In the genomic region with DNA sequence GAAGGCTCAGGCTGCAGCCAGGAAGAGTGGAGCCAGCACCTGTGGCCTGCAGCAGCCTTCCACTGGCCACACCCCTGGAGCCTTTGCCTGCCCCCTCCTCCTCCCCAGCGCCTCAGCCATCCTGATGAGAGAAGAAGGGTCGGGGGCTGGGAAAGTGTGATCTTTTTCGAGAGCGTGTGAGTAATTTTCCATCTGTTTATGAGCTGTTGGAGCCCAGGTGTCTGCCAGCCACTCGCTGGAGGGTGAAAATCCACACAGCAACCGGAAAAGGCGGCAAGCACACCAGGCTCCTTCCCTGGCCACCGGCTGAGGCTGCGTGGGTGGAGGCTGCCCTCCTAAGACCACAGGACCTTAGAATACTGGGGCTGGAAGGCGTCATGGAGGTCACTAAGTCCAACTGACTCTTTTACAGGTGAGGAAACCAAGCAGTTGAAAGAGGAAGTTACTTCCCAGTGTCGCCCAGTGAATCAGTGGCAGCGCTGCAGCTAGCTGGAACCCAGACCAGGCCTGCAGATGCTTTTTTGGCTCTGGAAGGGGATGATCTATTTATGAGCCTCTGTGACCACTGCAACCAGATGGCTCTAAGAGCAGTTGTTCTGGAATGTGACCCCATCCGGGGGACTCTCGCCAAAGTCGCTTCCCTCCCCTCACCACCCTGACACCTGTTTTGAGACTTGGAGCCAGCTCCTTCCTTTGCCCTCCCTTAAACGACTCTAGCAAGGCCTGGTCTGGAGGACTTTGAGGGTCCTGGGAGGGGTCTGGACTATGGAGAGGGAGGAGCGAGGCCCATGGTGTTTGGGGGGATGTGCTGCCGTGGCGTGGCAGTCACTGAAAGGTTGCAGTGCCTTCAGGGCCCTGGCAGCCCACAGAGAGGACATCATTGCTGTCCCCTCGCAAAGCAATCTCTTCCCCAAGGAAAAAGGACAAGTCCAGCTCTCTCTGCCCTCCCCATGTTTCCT, we compare ENCODE assay signal across 14 cellular contexts. TPM values are rescaled to one million over a fixed set of nuclear protein-coding genes. Genes with fewer than 3 reads are reported as not detected.
DNase-seq lines count a peak whose midpoint lies in the region; ATAC-seq, FAIRE-seq and TF ChIP-seq lines count a peak whose summit lies in the region.
"Had no signal": no experiment of that assay in that cellular context is flagged by ENCODE, and none has a peak within 500 bp of the region (broad histone marks: within the 10 kb centered on the region; RNA-seq: fewer than 3 reads in every experiment).

No MANE protein-coding gene starts in this region.

- H2BK12ac ChIP-seq in H9 (ENCODE audit: insufficient read length, low read depth, low read length): no peak overlapping the region

- ATAC-seq in HG03135 (IDR thresholded peaks at IDR 0.05; ENCODE audit: unreplicated experiment) (no peak), HG02571 (IDR thresholded peaks at IDR 0.05; ENCODE audit: unreplicated experiment) (no peak)
- ATAC-seq: activated CD8-positive, alpha-beta T cell treated with anti-CD3 and anti-CD28 coated beads for 36 hours had no signal

- no peaks in the 10 kb centered on the region for H3K27me3 ChIP-seq in BLaER1 treated with 17β-estradiol and CSF1 and Interleukin-3, amounts not matched to agents 10 nM and 100 nM
- H3K27me3 ChIP-seq in H9 (ENCODE audit: insufficient read depth, low read length): no peaks in the 10 kb centered on the region; the same call in 1 of the 2 replicates

- no peak overlapping the region for H3K23ac ChIP-seq in H9 (ENCODE audit: insufficient read length, low read depth, low read length)

- H3K79me1 ChIP-seq in H9 (ENCODE audit: insufficient read depth, low read depth, low read length, poor library complexity, severe bottlenecking): no peaks in the 10 kb centered on the region

- H3T11ph ChIP-seq in H9 (ENCODE audit: low read length): no peak overlapping the region

- H3K36me3 Mint-ChIP-seq in H9 (ENCODE audit: insufficient read depth in 1 of 3, low read depth in 3 of 3) (no peaks in the 10 kb centered on the region), type B pancreatic cell (no peaks in the 10 kb centered on the region)

- no peak overlapping the region for H3K18ac ChIP-seq in H9 (ENCODE audit: insufficient read length, low read depth, low read length)

- no peaks in the 10 kb centered on the region for H3K23me2 ChIP-seq in H9 (ENCODE audit: insufficient read length, low read depth, low read length, poor library complexity, severe bottlenecking)

- H2BK20ac ChIP-seq in H9 (ENCODE audit: low read depth, low read length, poor library complexity, severe bottlenecking): no peak overlapping the region

- H3K4me3 ChIP-seq in BLaER1 treated with 17β-estradiol and CSF1 and Interleukin-3, amounts not matched to agents 10 nM and 100 nM: peak overlapping the region in 8 of 10 experiments; percentile 37 to 57 (median 44); a peak in 15 of 20 replicates
- H3K4me3 ChIP-seq in OCI-LY7 (ENCODE audit: low read depth, low read length, poor library complexity, severe bottlenecking) (no peak overlapping the region), kidney (ENCODE audit: low read length in 2 of 2) (no peak overlapping the region)
- H3K4me3 ChIP-seq: GM23248, SK-N-MC, stomach had no signal

- H3K56ac ChIP-seq in H9 (ENCODE audit: insufficient read length, low read depth, low read length): no peak overlapping the region

- no CpG with 5 or more reads among the region's 20 CpGs for WGBS in H9 (ENCODE audit: extremely low coverage, insufficient read length, low lambda C conversion rate)

- TF ChIP-seq CTCF in H9 (conservative IDR thresholded peaks at IDR 0.05) (no peak), OCI-LY7 (conservative IDR thresholded peaks at IDR 0.05; ENCODE audit: low read length) (no peak), kidney (IDR thresholded peaks at IDR 0.05; ENCODE audit: borderline replicate concordance, extremely low read depth, insufficient read depth) (no peak), type B pancreatic cell (conservative IDR thresholded peaks at IDR 0.05) (no peak)

- H3K9me3 Mint-ChIP-seq in H9 (no peaks in the 10 kb centered on the region), type B pancreatic cell (no peaks in the 10 kb centered on the region)
- H3K9me3 Mint-ChIP-seq: activated CD8-positive, alpha-beta T cell treated with anti-CD3 and anti-CD28 coated beads for 36 hours had no signal

- no peak overlapping the region for H4K91ac ChIP-seq in H9 (ENCODE audit: insufficient read length, low read depth, low read length)

- H2BK15ac ChIP-seq in H9 (ENCODE audit: low read depth, low read length): no peak overlapping the region

- no TSS peak for BruUV-seq in OCI-LY7 (replicated peaks; lab: Mats Ljungman, UMichigan)

- H3K4me1 ChIP-seq in BLaER1 treated with 17β-estradiol and CSF1 and Interleukin-3, amounts not matched to agents 10 nM and 100 nM: peaks cover 61 to 96% (median 95%) of the 10 kb centered on the region in 10 experiments
- H3K4me1 ChIP-seq in H9 (ENCODE audit: insufficient read depth, low read length): no peaks in the 10 kb centered on the region
- peaks cover 9% of the 10 kb centered on the region for H3K4me1 ChIP-seq in OCI-LY7 (ENCODE audit: insufficient read depth, low read length, poor library complexity, severe bottlenecking)
- H3K4me1 ChIP-seq in kidney (ENCODE audit: control insufficient read depth in 1 of 2, insufficient read depth in 1 of 2, low read depth in 1 of 2, low read length in 2 of 2): no peaks in the 10 kb centered on the region
- H3K4me1 ChIP-seq: stomach had no signal

- no peak overlapping the region for H2AK5ac ChIP-seq in H9 (ENCODE audit: insufficient read length, low read length)

- H3K79me2 ChIP-seq in H9 (ENCODE audit: insufficient read depth, low read length) (no peaks in the 10 kb centered on the region), OCI-LY7 (ENCODE audit: insufficient read depth, low read depth, low read length) (no peaks in the 10 kb centered on the region)

- FAIRE-seq in kidney (lab: Jason Lieb, UNC): no peak

- H3K27me3 Mint-ChIP-seq in H9 (ENCODE audit: low read depth) (peaks cover 10% of the 10 kb centered on the region), type B pancreatic cell (peaks cover 49% of the 10 kb centered on the region)

- peak overlapping the region; percentile 79 to 100 (median 96) for H3K4me2 ChIP-seq in BLaER1 treated with 17β-estradiol and CSF1 and Interleukin-3, amounts not matched to agents 10 nM and 100 nM
- H3K4me2 ChIP-seq in H9 (ENCODE audit: insufficient read depth, insufficient read length, low read length) (no peak overlapping the region), OCI-LY7 (ENCODE audit: low read length) (peak overlapping the region; percentile 15; the same call in 1 of the 2 replicates)

- no peaks in the 10 kb centered on the region for H3K9me3 ChIP-seq in BLaER1 treated with 17β-estradiol and CSF1 and Interleukin-3, amounts not matched to agents 10 nM and 100 nM (replicated peaks in 1 of 11)
- no peaks in the 10 kb centered on the region for H3K9me3 ChIP-seq in H9 (ENCODE audit: control insufficient read depth, low read depth, low read length)
- no peaks in the 10 kb centered on the region for H3K9me3 ChIP-seq in OCI-LY7 (ENCODE audit: low read length)
- no peaks in the 10 kb centered on the region for H3K9me3 ChIP-seq in kidney (ENCODE audit: control insufficient read depth in 1 of 2, low read length in 2 of 2)
- H3K9me3 ChIP-seq: stomach had no signal

- H4K20me1 ChIP-seq in BLaER1 treated with 17β-estradiol and CSF1 and Interleukin-3, amounts not matched to agents 10 nM and 100 nM: no peaks in the 10 kb centered on the region
- H4K20me1 ChIP-seq in H9 (ENCODE audit: control insufficient read depth, insufficient read depth, insufficient read length) (no peaks in the 10 kb centered on the region), OCI-LY7 (ENCODE audit: insufficient read depth, low read length) (no peaks in the 10 kb centered on the region)

- H2BK120ac ChIP-seq in H9 (ENCODE audit: low read depth, low read length, poor library complexity, severe bottlenecking): no peak overlapping the region

- peak overlapping the region; percentile 5; the same call in 1 of the 2 replicates for H3K14ac ChIP-seq in H9 (ENCODE audit: insufficient read depth, low read length)

- no peaks in the 10 kb centered on the region for H3K9me2 ChIP-seq in OCI-LY7 (ENCODE audit: insufficient read depth, low read length)

- peak overlapping the region in 1 of 3 experiments; percentile 10; a peak in 1 of 7 replicates for H3K27ac Mint-ChIP-seq in H9
- H3K27ac Mint-ChIP-seq in type B pancreatic cell: no peak overlapping the region
- H3K27ac Mint-ChIP-seq: activated CD8-positive, alpha-beta T cell treated with anti-CD3 and anti-CD28 coated beads for 36 hours had no signal

- H3K27ac ChIP-seq in BLaER1 treated with 17β-estradiol and CSF1 and Interleukin-3, amounts not matched to agents 10 nM and 100 nM: peak overlapping the region in 10 of 11 experiments; percentile 2 to 92 (median 78); a peak in 19 of 22 replicates
- H3K27ac ChIP-seq in H9 (ENCODE audit: insufficient read length, low read depth, low read length) (no peak overlapping the region), OCI-LY7 (ENCODE audit: low read depth, low read length, poor library complexity, severe bottlenecking) (no peak overlapping the region), kidney (ENCODE audit: low read depth in 2 of 2, low read length in 2 of 2) (no peak overlapping the region)
- H3K27ac ChIP-seq: epithelial cell of prostate, GM23248, SK-N-MC, stomach had no signal

- no peak overlapping the region for H4K5ac ChIP-seq in H9 (ENCODE audit: insufficient read length, low read depth, low read length)

- H2BK5ac ChIP-seq in H9 (ENCODE audit: insufficient read length, low read length): no peak overlapping the region

- no peak overlapping the region for H4K8ac ChIP-seq in H9 (replicated peaks; ENCODE audit: insufficient read length, low read depth, low read length)

- no peaks in the 10 kb centered on the region for H3K36me3 ChIP-seq in BLaER1 treated with 17β-estradiol and CSF1 and Interleukin-3, amounts not matched to agents 10 nM and 100 nM
- no peaks in the 10 kb centered on the region for H3K36me3 ChIP-seq in OCI-LY7 (ENCODE audit: insufficient read depth, low read length)
- no peaks in the 10 kb centered on the region for H3K36me3 ChIP-seq in kidney (ENCODE audit: control insufficient read depth in 1 of 2, insufficient read depth in 2 of 2, low read length in 2 of 2)
- H3K36me3 ChIP-seq: stomach had no signal

- CTCF ChIA-PET in OCI-LY7 (lab: Charles Lee; ENCODE audit: unreplicated experiment): interaction anchor here (0.5 to 0.7 kb wide), 4 partner anchors 55 to 837 kb away, joined by 3 to 8 read pairs (median 5); a partner anchor contains a TSS

- no peak overlapping the region for H2AFZ ChIP-seq in H9 (ENCODE audit: low read length)
- H2AFZ ChIP-seq in OCI-LY7 (ENCODE audit: low read length): no peak overlapping the region
- H2AFZ ChIP-seq: GM23248 had no signal

- DNase-seq in H9: peak; percentile 52
- peak; percentile 20 for DNase-seq in OCI-LY7 (ENCODE audit: low spot score)
- peak; percentile 29 for DNase-seq in kidney
- DNase-seq in type B pancreatic cell (ENCODE audit: extremely low spot score, unreplicated experiment): no peak
- no peak for DNase-seq in Ammon's horn (ENCODE audit: low spot score)
- DNase-seq: activated CD8-positive, alpha-beta T cell treated with anti-CD3 and anti-CD28 coated beads for 36 hours; GM23248; NCI-H187; stomach had no signal

- no peak overlapping the region for H3K4ac ChIP-seq in H9 (ENCODE audit: low read depth, low read length)

- POLR2A ChIA-PET in OCI-LY7 (lab: Charles Lee): interaction anchor here (0.6 kb wide), 2 partner anchors 31 to 975 kb away, joined by 3 to 4 read pairs; no protein-coding TSS in a partner anchor

- H3K4me3 Mint-ChIP-seq in H9 (no peak overlapping the region), type B pancreatic cell (no peak overlapping the region)
- H3K4me3 Mint-ChIP-seq: activated CD8-positive, alpha-beta T cell treated with anti-CD3 and anti-CD28 coated beads for 36 hours had no signal

- H3K4me1 Mint-ChIP-seq in H9: peaks cover 11 to 27% of the 10 kb centered on the region in 2 experiments
- no peaks in the 10 kb centered on the region for H3K4me1 Mint-ChIP-seq in type B pancreatic cell (ENCODE audit: unreplicated experiment)

- intact Hi-C loops in OCI-LY7 (cut with micrococcal nuclease; ENCODE audit: unreplicated experiment): no loop called here
- intact Hi-C loops in kidney (cut with DNase I): no loop called here

- H3K9ac ChIP-seq in BLaER1 treated with 17β-estradiol and CSF1 and Interleukin-3, amounts not matched to agents 10 nM and 100 nM: peak overlapping the region in 9 of 11 experiments; percentile 18 to 82 (median 66); a peak in 16 of 22 replicates
- no peak overlapping the region for H3K9ac ChIP-seq in H9 (ENCODE audit: extremely low read depth, insufficient read length, low read length)
- H3K9ac ChIP-seq in kidney (ENCODE audit: low read length in 2 of 2): no peak overlapping the region
- H3K9ac ChIP-seq: GM23248 had no signal

RNA-seq across cellular contexts. Expression of a gene that starts 54.5 kb away (rescaled TPM):
- 0.66 and 1.0 TPM in 2 replicates for total RNA-seq in H9 (2021)
- total RNA-seq in OCI-LY7 (2014; rRNA removed; shearing (Covaris generic)): not detected in 2 replicates
- not detected in 2 replicates for total RNA-seq in OCI-LY7 (2022)
- 4.1 TPM for total RNA-seq in kidney
- polyA plus RNA-seq in kidney (ENCODE audit: insufficient read depth, low read depth, low replicate concordance): 1.8 TPM
- total RNA-seq in type B pancreatic cell (ENCODE audit: low replicate concordance): 2.8 and 6.9 TPM in 2 replicates
- total RNA-seq: GM23248 had no signal
- polyA plus RNA-seq: GM23248 had no signal

Comparison
In these comparisons a context has a peak if more than half of its experiments do, and no peak if none do; other contexts are left out.
1. H3K27ac ChIP-seq: peak in BLaER1 treated with 17β-estradiol and CSF1 and Interleukin-3, amounts not matched to agents 10 nM and 100 nM (10 of 11); none in H9 (single experiment), OCI-LY7 (single experiment) and kidney (0 of 2).
2. H3K4me3 ChIP-seq: peak in BLaER1 treated with 17β-estradiol and CSF1 and Interleukin-3, amounts not matched to agents 10 nM and 100 nM (8 of 10); none in OCI-LY7 (single experiment) and kidney (0 of 2).
3. H3K9ac ChIP-seq: peak in BLaER1 treated with 17β-estradiol and CSF1 and Interleukin-3, amounts not matched to agents 10 nM and 100 nM (9 of 11); none in H9 (single experiment) and kidney (0 of 2).
4. DNase-seq: peak in H9 (single experiment), OCI-LY7 (single experiment) and kidney (single experiment); none in type B pancreatic cell (single experiment) and Ammon's horn (single experiment).